ENCODE assay signal across 8 cellular contexts in the genomic region with DNA sequence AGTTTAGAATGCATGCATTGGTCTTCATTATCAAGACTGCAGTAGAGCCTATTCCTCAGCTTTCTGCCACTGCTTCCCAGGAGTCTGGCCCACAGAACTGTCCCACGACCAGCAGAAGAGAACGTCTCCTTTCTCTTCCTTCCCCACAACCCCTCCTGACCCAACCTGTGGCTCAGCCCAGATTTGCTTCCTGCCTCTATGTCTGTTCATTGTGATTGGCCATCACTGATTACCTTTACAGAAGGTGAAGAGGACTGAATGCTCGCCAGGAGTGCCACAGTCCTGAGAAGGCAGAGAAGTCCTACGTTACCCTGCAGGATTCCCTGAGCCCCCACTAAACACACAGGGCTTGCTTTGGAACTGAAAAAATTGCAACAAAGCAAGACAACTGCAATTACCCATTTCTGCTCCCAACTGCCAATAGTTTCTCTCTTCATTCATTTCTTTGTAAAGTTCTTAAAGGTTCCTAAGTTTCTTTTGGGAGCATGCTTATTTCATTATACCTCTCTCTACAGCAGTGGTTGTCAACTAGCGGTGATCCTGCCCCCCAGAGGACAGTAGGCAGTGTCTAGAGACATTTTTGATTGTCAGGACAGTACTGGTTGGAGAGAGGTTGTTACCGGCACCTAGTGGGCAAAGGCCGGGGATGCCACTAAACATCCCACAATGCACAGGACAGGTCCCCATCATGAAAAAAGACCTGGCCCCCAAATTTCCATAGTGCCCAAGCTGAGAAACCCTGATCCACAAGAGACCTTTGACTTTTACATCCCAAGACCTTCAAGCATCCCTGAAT. TPM values are rescaled to one million over a fixed set of nuclear protein-coding genes. Genes with fewer than 3 reads are reported as not detected.
A peak's percentile ranks its signal among the peaks of the same experiment; 100 is the strongest.
DNase-seq lines count a peak whose midpoint lies in the region; ATAC-seq and TF ChIP-seq lines count a peak whose summit lies in the region.

No MANE protein-coding gene starts in this region.

- DNase-seq in AG10803 (ENCODE audit: low read depth) (no peak), GM19240 (ENCODE audit: insufficient read length, low spot score) (peak; percentile 33), Peyer's patch (peak in 2 of 3 donors; percentile 36 to 62), epithelial cell of proximal tubule (ENCODE audit: low read depth) (no peak), smooth muscle cell (lab: John Stamatoyannopoulos, UW; ENCODE audit: unreplicated experiment) (no peak), Right ventricle myocardium inferior (ENCODE audit: missing footprints) (no peak)
- no peak for DNase-seq in stimulated activated CD4-positive, alpha-beta T cell treated with anti-CD3 and anti-CD28 coated beads, Interleukin-4, amount 100 ng/mL, for 4 hours

- H3K4me3 ChIP-seq in AG10803 (ENCODE audit: low read length): no peak overlapping the region
- no peak overlapping the region for H3K4me3 ChIP-seq in Peyer's patch
- no peak overlapping the region for H3K4me3 ChIP-seq in epithelial cell of proximal tubule (ENCODE audit: low read depth, low read length)
- H3K4me3 ChIP-seq in smooth muscle cell: no peak overlapping the region

- H2AFZ ChIP-seq in smooth muscle cell (ENCODE audit: low read depth): no peak overlapping the region

- ATAC-seq in GM21529 (IDR thresholded peaks at IDR 0.05; ENCODE audit: unreplicated experiment) (no peak), Right ventricle myocardium inferior (no peak)

- no peaks in the 10 kb centered on the region for H3K27me3 ChIP-seq in Peyer's patch
- H3K27me3 ChIP-seq in smooth muscle cell (ENCODE audit: low read depth): no peaks in the 10 kb centered on the region

- H4K20me1 ChIP-seq in smooth muscle cell (ENCODE audit: low read depth): peaks cover 26% of the 10 kb centered on the region

- WGBS in smooth muscle cell (ENCODE audit: low lambda C conversion rate): 88% methylated on average over 7 of the region's 7 CpGs

- intact Hi-C loops in Right ventricle myocardium inferior (cut with DNase I): no loop called here

- H3K4me2 ChIP-seq in smooth muscle cell: no peak overlapping the region

- H3K79me2 ChIP-seq in smooth muscle cell (ENCODE audit: low read depth): peaks cover 21% of the 10 kb centered on the region

- H3K9me3 ChIP-seq in Peyer's patch (no peaks in the 10 kb centered on the region), smooth muscle cell (replicated peaks; ENCODE audit: low read depth) (no peaks in the 10 kb centered on the region)

- TF ChIP-seq CTCF in AG10803 (conservative IDR thresholded peaks at IDR 0.05; ENCODE audit: low read length) (peak; percentile 15; the same call in 1 of the 2 replicates), Peyer's patch (IDR thresholded peaks at IDR 0.05) (peak in 5 of 6 experiments; percentile 9 to 67 (median 57)), epithelial cell of proximal tubule (conservative IDR thresholded peaks at IDR 0.05; ENCODE audit: low read depth, low read length) (peak; percentile 77), smooth muscle cell (IDR thresholded peaks at IDR 0.05; ENCODE audit: borderline replicate concordance, insufficient read depth, poor library complexity, severe bottlenecking) (peak; percentile 13)

- TF ChIP-seq POLR2A in Peyer's patch (IDR thresholded peaks at IDR 0.05): no peak

- H3F3A ChIP-seq in smooth muscle cell (ENCODE audit: low read depth): no peaks in the 10 kb centered on the region

- no peaks in the 10 kb centered on the region for H3K36me3 ChIP-seq in Peyer's patch
- no peaks in the 10 kb centered on the region for H3K36me3 ChIP-seq in smooth muscle cell (ENCODE audit: low read depth)

- peaks cover 0 to 24% (median 10%) of the 10 kb centered on the region in 4 donors for H3K4me1 ChIP-seq in Peyer's patch
- peaks cover 8% of the 10 kb centered on the region for H3K4me1 ChIP-seq in smooth muscle cell (ENCODE audit: low read depth)

- no peak overlapping the region for H3K9ac ChIP-seq in smooth muscle cell (ENCODE audit: low read depth)

- H3K27ac ChIP-seq in Peyer's patch (peak overlapping the region; percentile 41 to 79 (median 55)), smooth muscle cell (ENCODE audit: low read depth) (no peak overlapping the region)

RNA-seq across cellular contexts. Expression of a gene that starts 4.5 kb away (rescaled TPM):
- total RNA-seq in Peyer's patch (10 to 100 TPM; 23.1 to 85.0 (median 37.4) TPM), epithelial cell of proximal tubule (18.2 and 24.5 TPM in 2 replicates), smooth muscle cell (21.4 and 23.5 TPM in 2 replicates), Right ventricle myocardium inferior (19.4 TPM)
- polyA plus RNA-seq in smooth muscle cell: 42.5 and 48.3 TPM in 2 replicates

RNA-seq across cellular contexts. Expression of a gene that starts 32.2 kb away (rescaled TPM):
- total RNA-seq in Peyer's patch (100 to 1,000 TPM; 121 to 600 (median 488) TPM), epithelial cell of proximal tubule (45.1 and 64.6 TPM in 2 replicates), smooth muscle cell (12.4 and 23.2 TPM in 2 replicates), Right ventricle myocardium inferior (15.9 TPM)
- polyA plus RNA-seq in smooth muscle cell: 31.9 and 38.8 TPM in 2 replicates

RNA-seq across cellular contexts. Expression of a gene that starts 43.6 kb away (rescaled TPM):
- total RNA-seq in Peyer's patch (10 to 100 TPM in 1 of 4 donors, 1 to 10 TPM in 3; 1.1 to 35.5 (median 4.4) TPM), epithelial cell of proximal tubule (0.14 TPM in 1 of 2 replicates, not detected in the other), smooth muscle cell (not detected in 2 replicates), Right ventricle myocardium inferior (2.6 TPM)
- polyA plus RNA-seq in smooth muscle cell: 0.16 TPM in 1 of 2 replicates, not detected in the other

Comparison
In these comparisons a context has a peak if more than half of its experiments do, and no peak if none do; other contexts are left out.
1. DNase-seq: peak in GM19240 (single experiment) and Peyer's patch (2 of 3); none in AG10803 (single experiment), epithelial cell of proximal tubule (single experiment), smooth muscle cell (single experiment), stimulated activated CD4-positive, alpha-beta T cell treated with anti-CD3 and anti-CD28 coated beads, Interleukin-4, amount 100 ng/mL, for 4 hours (0 of 2) and Right ventricle myocardium inferior (single experiment).
2. CTCF ChIP-seq: peak in every context shown above with its lines; median percentile 77 in epithelial cell of proximal tubule; 57 in Peyer's patch; 15 in AG10803; 13 in smooth muscle cell.